Comparison of ENCODE assay signal across 31 cellular contexts in the genomic region with DNA sequence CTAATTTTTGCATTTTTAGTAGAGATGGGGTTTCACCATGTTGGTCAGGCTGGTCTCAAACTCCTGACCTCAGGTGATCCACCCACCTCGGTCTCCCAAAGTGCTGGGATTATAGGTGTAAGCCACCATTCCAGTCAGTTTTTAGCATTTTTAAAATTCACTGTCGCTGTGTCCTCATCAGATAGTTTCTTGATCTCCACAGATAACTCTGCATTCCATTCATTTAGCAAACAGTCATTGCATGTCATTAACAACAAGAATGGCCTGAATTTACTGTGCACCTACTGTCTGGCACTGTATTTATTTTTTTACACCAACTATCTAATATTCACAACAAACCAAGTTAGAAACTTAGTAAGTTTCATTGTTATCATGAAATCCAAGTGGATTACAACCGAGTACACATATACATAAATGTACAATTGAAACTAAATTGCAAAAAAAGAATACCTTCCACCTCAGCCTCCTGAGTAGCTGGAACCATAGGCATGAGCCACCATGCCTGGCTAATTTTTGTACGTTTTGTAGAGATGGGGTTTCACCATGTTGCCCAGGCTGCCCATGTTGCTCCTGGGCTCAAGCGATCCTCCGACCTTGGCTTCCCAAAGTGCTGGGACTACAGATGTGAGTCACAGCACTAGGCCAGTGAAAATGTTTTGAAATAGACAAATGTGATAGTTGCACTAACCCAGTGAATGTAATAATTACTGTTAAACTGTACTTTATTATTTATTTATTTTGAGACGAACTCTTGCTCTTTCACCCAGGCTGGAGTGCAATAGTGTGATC.
"Had no signal": no experiment of that assay in that cellular context is flagged by ENCODE, and none has a peak within 500 bp of the region (broad histone marks: within the 10 kb centered on the region; RNA-seq: fewer than 3 reads in every experiment).

No MANE protein-coding gene starts in this region.

- H3K27ac ChIP-seq: brain microvascular endothelial cell, KMS-11, WERI-Rb-1 had no signal

- H3K27ac Mint-ChIP-seq: activated CD4-positive, alpha-beta memory T cell treated with anti-CD3 and anti-CD28 coated beads for 36 hours; activated CD4-positive, alpha-beta T cell treated with anti-CD3 and anti-CD28 coated beads for 36 hours; activated naive CD4-positive, alpha-beta T cell treated with anti-CD3 and anti-CD28 coated beads for 36 hours; activated naive CD4-positive, alpha-beta T cell treated with anti-CD3 and anti-CD28 coated beads, Interleukin-2, amount 50 U/mL, for 72 hours; activated T-helper 1 cell treated with anti-CD3 and anti-CD28 coated beads, Interleukin-12 subunit alpha, Interleukin-12 subunit beta, Interleukin-2, Interleukin-4 antibody, amounts not matched to agents 30 ng/mL and 10 ng/mL and 1 ng/mL, durations not matched to agents 14 hours and 24 hours and 36 hours had no signal

- H3K27me3 Mint-ChIP-seq: activated CD4-positive, alpha-beta memory T cell treated with anti-CD3 and anti-CD28 coated beads for 36 hours; activated CD4-positive, alpha-beta T cell treated with anti-CD3 and anti-CD28 coated beads for 36 hours had no signal

- H3K4me3 Mint-ChIP-seq: activated CD4-positive, alpha-beta memory T cell treated with anti-CD3 and anti-CD28 coated beads for 36 hours; activated CD4-positive, alpha-beta T cell treated with anti-CD3 and anti-CD28 coated beads for 36 hours; activated naive CD4-positive, alpha-beta T cell treated with anti-CD3 and anti-CD28 coated beads for 36 hours; activated T-cell treated with anti-CD3 and anti-CD28 coated beads, Interleukin-2, amount 50 U/mL, for 4 hours; activated T-helper 1 cell treated with anti-CD3 and anti-CD28 coated beads, Interleukin-12 subunit alpha, Interleukin-12 subunit beta, Interleukin-2, Interleukin-4 antibody, amounts not matched to agents 30 ng/mL and 10 ng/mL and 1 ng/mL, durations not matched to agents 14 hours and 24 hours and 36 hours had no signal

- H3K27me3 ChIP-seq: brain microvascular endothelial cell had no signal

- H3K4me2 ChIP-seq: KMS-11 had no signal

- H3K9me3 Mint-ChIP-seq: activated CD4-positive, alpha-beta memory T cell treated with anti-CD3 and anti-CD28 coated beads for 36 hours; activated T-cell treated with anti-CD3 and anti-CD28 coated beads, Interleukin-2, amount 50 U/mL, for 4 hours; activated T-helper 1 cell treated with anti-CD3 and anti-CD28 coated beads, Interleukin-12 subunit alpha, Interleukin-12 subunit beta, Interleukin-2, Interleukin-4 antibody, amounts not matched to agents 30 ng/mL and 10 ng/mL and 1 ng/mL, durations not matched to agents 14 hours and 24 hours and 36 hours had no signal

- DNase-seq: activated CD4-positive, alpha-beta memory T cell treated with anti-CD3 and anti-CD28 coated beads for 36 hours; activated CD4-positive, alpha-beta T cell treated with anti-CD3 and anti-CD28 coated beads for 36 hours; activated CD4-positive, alpha-beta T cell treated with anti-CD3 and anti-CD28 coated beads, Interleukin-2, amount 50 U/mL, for 1 hour; activated CD8-positive, alpha-beta memory T cell treated with anti-CD3 and anti-CD28 coated beads, Interleukin-2, amount 50 U/mL, for 4 hours; activated gamma-delta T cell treated with Interleukin-2 at 50 U/mL for 16 hours; activated naive CD4-positive, alpha-beta T cell treated with anti-CD3 and anti-CD28 coated beads for 36 hours; activated T-cell treated with anti-CD3 and anti-CD28 coated beads for 4 hours; activated T-cell treated with anti-CD3 and anti-CD28 coated beads, Interleukin-2, amount 50 U/mL, for 4 hours; amniotic stem cell; aorta; brain microvascular endothelial cell; central memory CD4-positive, alpha-beta T cell; MM.1S; MV-4-11; NCI-H1092; NCI-H1436 treated with DMSO at 0.1 percent for 48 hours; NCI-H1694 treated with DMSO at 0.1 percent for 48 hours; NCI-H2029; NCI-H345; NCI-H524 treated with DMSO at 0.1 percent for 48 hours; RPMI8226; SIG-M5; SW 1271; T-helper 1 cell; T1000; WERI-Rb-1 had no signal

- ATAC-seq: activated CD4-positive, alpha-beta T cell treated with anti-CD3 and anti-CD28 coated beads for 36 hours; activated naive CD4-positive, alpha-beta T cell treated with anti-CD3 and anti-CD28 coated beads, Interleukin-2, amount 50 U/mL, for 72 hours; activated T-cell treated with anti-CD3 and anti-CD28 coated beads, Interleukin-2, amount 50 U/mL, for 4 hours; Panc1; Right ventricle myocardium inferior had no signal
